8 cellular contexts compared by ENCODE assay signal in the genomic region with DNA sequence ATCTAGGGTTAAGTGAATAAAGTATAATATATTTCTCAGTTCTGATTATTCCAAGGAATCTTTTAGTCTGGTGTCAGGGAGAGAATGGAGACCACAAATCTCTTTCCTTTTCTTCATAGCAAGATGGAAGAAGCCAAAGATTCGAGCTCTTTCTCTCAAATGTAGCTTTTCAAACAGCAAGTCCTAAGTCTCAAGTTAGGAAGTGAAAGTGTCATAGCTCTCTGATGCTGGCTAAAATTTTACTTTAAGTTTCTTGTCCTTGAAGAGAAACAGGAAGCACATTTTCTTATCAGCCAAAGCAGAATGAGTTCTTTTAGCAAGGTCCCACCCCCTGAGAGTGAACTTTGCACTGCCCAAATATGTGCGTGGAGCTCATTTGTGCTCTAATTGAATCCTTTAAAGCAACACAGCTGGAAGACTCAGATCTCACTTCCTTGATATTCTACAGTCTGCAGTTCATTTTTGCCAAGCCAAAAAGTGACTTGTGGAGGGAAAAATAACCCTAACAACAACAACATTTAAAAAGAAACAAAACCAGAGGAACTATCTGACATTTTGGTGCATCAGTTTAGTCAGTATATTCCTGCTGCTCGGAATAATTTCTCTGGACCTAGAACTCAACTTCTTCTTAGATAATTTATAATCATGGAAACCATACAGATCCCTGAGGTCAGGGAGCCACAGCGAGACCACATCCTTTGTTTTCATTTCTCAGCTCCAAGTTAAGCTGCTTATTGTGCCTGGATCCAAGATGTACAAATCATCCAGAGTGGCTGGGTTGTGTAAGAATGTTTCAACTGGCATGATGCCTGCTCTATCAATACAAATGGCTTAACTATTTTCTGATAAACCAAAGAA.
DNase-seq lines count a peak whose midpoint lies in the region; ATAC-seq and TF ChIP-seq lines count a peak whose summit lies in the region.

No MANE protein-coding gene starts in this region.

- no peaks in the 10 kb centered on the region for H3K36me3 ChIP-seq in CD4-positive, CD25-positive, alpha-beta regulatory T cell (ENCODE audit: control insufficient read depth, insufficient read depth, low read length)
- no peaks in the 10 kb centered on the region for H3K36me3 ChIP-seq in rectal smooth muscle tissue (ENCODE audit: control insufficient read depth, insufficient read depth, low read length)

- CTCF ChIA-PET in activated CD4-positive, alpha-beta memory T cell treated with anti-CD3 and anti-CD28 coated beads, Interleukin-2, amount 10 ng/mL, durations not matched to agents 7 days and 5 days (lab: Charles Lee) = interaction anchor here (0.6 kb wide), 1 partner anchor 39 kb away, joined by 3 read pairs; no protein-coding TSS in a partner anchor

- intact Hi-C loops in activated T-helper 1 cell treated with anti-CD3 and anti-CD28 coated beads, Interleukin-12 subunit alpha, Interleukin-12 subunit beta, Interleukin-2, Interleukin-4 antibody, amounts not matched to agents 30 ng/mL and 10 ng/mL and 1 ng/mL, durations not matched to agents 14 hours and 24 hours and 36 hours (cut with micrococcal nuclease) = no loop called here

- H3K27ac Mint-ChIP-seq in CD4-positive, CD25-positive, alpha-beta regulatory T cell = peak overlapping the region; percentile 26 to 92 (median 57)
- no peak overlapping the region for H3K27ac Mint-ChIP-seq in T-helper 17 cell
- no peak overlapping the region for H3K27ac Mint-ChIP-seq in activated CD4-positive, alpha-beta memory T cell treated with anti-CD3 and anti-CD28 coated beads, Interleukin-2, amount 10 ng/mL, durations not matched to agents 7 days and 5 days
- H3K27ac Mint-ChIP-seq in activated T-helper 1 cell treated with anti-CD3 and anti-CD28 coated beads, Interleukin-12 subunit alpha, Interleukin-12 subunit beta, Interleukin-2, Interleukin-4 antibody, amounts not matched to agents 30 ng/mL and 10 ng/mL and 1 ng/mL, durations not matched to agents 14 hours and 24 hours and 36 hours = no peak overlapping the region

- H3K9me3 ChIP-seq in CD4-positive, CD25-positive, alpha-beta regulatory T cell (ENCODE audit: control insufficient read depth in 2 of 2, low read length in 2 of 2) = no peaks in the 10 kb centered on the region
- H3K9me3 ChIP-seq in T-helper 17 cell (ENCODE audit: control insufficient read depth, low read length, poor library complexity, severe bottlenecking) = no peaks in the 10 kb centered on the region

- H3K36me3 Mint-ChIP-seq in CD4-positive, CD25-positive, alpha-beta regulatory T cell = no peaks in the 10 kb centered on the region
- H3K36me3 Mint-ChIP-seq in T-helper 17 cell (ENCODE audit: low read depth) = no peaks in the 10 kb centered on the region
- H3K36me3 Mint-ChIP-seq in activated CD4-positive, alpha-beta memory T cell treated with anti-CD3 and anti-CD28 coated beads, Interleukin-2, amount 10 ng/mL, durations not matched to agents 7 days and 5 days (ENCODE audit: low read depth) = no peaks in the 10 kb centered on the region
- no peaks in the 10 kb centered on the region for H3K36me3 Mint-ChIP-seq in activated T-helper 1 cell treated with anti-CD3 and anti-CD28 coated beads, Interleukin-12 subunit alpha, Interleukin-12 subunit beta, Interleukin-2, Interleukin-4 antibody, amounts not matched to agents 30 ng/mL and 10 ng/mL and 1 ng/mL, durations not matched to agents 14 hours and 24 hours and 36 hours (ENCODE audit: low read depth)

- DNase-seq in CD4-positive, CD25-positive, alpha-beta regulatory T cell = peak in 2 of 3 donors; percentile 4 to 63
- DNase-seq in T-helper 17 cell = no peak
- DNase-seq in foreskin fibroblast = peak; percentile 89 to 93
- DNase-seq in activated CD4-positive, alpha-beta memory T cell treated with anti-CD3 and anti-CD28 coated beads, Interleukin-2, amount 10 ng/mL, durations not matched to agents 7 days and 5 days = no peak
- DNase-seq in activated T-helper 1 cell treated with anti-CD3 and anti-CD28 coated beads, Interleukin-12 subunit alpha, Interleukin-12 subunit beta, Interleukin-2, Interleukin-4 antibody, amounts not matched to agents 30 ng/mL and 10 ng/mL and 1 ng/mL, durations not matched to agents 14 hours and 24 hours and 36 hours (ENCODE audit: low spot score) = no peak

- H3K27me3 ChIP-seq in CD4-positive, CD25-positive, alpha-beta regulatory T cell (ENCODE audit: control insufficient read depth, insufficient read depth, low read length) = peaks cover 3% of the 10 kb centered on the region
- H3K27me3 ChIP-seq in rectal smooth muscle tissue (ENCODE audit: control insufficient read depth, insufficient read depth, low read length) = no peaks in the 10 kb centered on the region

- no peak overlapping the region for H3K27ac ChIP-seq in CD4-positive, CD25-positive, alpha-beta regulatory T cell (ENCODE audit: insufficient read depth, low read length, poor library complexity, severe bottlenecking)
- H3K27ac ChIP-seq in rectal smooth muscle tissue (ENCODE audit: low read depth, low read length) = peak overlapping the region; percentile 58

- POLR2A ChIA-PET in activated CD4-positive, alpha-beta memory T cell treated with anti-CD3 and anti-CD28 coated beads, Interleukin-2, amount 10 ng/mL, durations not matched to agents 7 days and 5 days (lab: Charles Lee) = no interaction called here

- no peak overlapping the region for H3K4me3 ChIP-seq in CD4-positive, CD25-positive, alpha-beta regulatory T cell (ENCODE audit: low read depth, low read length)
- H3K4me3 ChIP-seq in foreskin fibroblast (ENCODE audit: low read depth in 1 of 2, low read length in 2 of 2) = peak overlapping the region; percentile 28 to 32
- peak overlapping the region; percentile 2 for H3K4me3 ChIP-seq in rectal smooth muscle tissue (ENCODE audit: low read length)

- peaks cover 0 to 19% (median 5%) of the 10 kb centered on the region in 4 donors for H3K4me1 Mint-ChIP-seq in CD4-positive, CD25-positive, alpha-beta regulatory T cell
- no peaks in the 10 kb centered on the region for H3K4me1 Mint-ChIP-seq in T-helper 17 cell
- peaks cover 5% of the 10 kb centered on the region for H3K4me1 Mint-ChIP-seq in activated CD4-positive, alpha-beta memory T cell treated with anti-CD3 and anti-CD28 coated beads, Interleukin-2, amount 10 ng/mL, durations not matched to agents 7 days and 5 days
- H3K4me1 Mint-ChIP-seq in activated T-helper 1 cell treated with anti-CD3 and anti-CD28 coated beads, Interleukin-12 subunit alpha, Interleukin-12 subunit beta, Interleukin-2, Interleukin-4 antibody, amounts not matched to agents 30 ng/mL and 10 ng/mL and 1 ng/mL, durations not matched to agents 14 hours and 24 hours and 36 hours (ENCODE audit: low read depth) = peaks cover 9% of the 10 kb centered on the region

- ATAC-seq in CD4-positive, CD25-positive, alpha-beta regulatory T cell (ENCODE audit: low read depth in 2 of 2) = peak in 1 of 2 donors; percentile 40
- peak; percentile 99 for ATAC-seq in GM19372 (IDR thresholded peaks at IDR 0.05; ENCODE audit: low read depth, unreplicated experiment)
- peak; percentile 100 for ATAC-seq in HG03354 (IDR thresholded peaks at IDR 0.05; ENCODE audit: poor library complexity, severe bottlenecking, unreplicated experiment)
- ATAC-seq in T-helper 17 cell = peak; percentile 53

- H3K9ac ChIP-seq in rectal smooth muscle tissue (ENCODE audit: low read length) = no peak overlapping the region

- peaks cover 0 to 2% (median 0%) of the 10 kb centered on the region in 7 donors for H3K9me3 Mint-ChIP-seq in CD4-positive, CD25-positive, alpha-beta regulatory T cell
- no peaks in the 10 kb centered on the region for H3K9me3 Mint-ChIP-seq in activated CD4-positive, alpha-beta memory T cell treated with anti-CD3 and anti-CD28 coated beads, Interleukin-2, amount 10 ng/mL, durations not matched to agents 7 days and 5 days
- no peaks in the 10 kb centered on the region for H3K9me3 Mint-ChIP-seq in activated T-helper 1 cell treated with anti-CD3 and anti-CD28 coated beads, Interleukin-12 subunit alpha, Interleukin-12 subunit beta, Interleukin-2, Interleukin-4 antibody, amounts not matched to agents 30 ng/mL and 10 ng/mL and 1 ng/mL, durations not matched to agents 14 hours and 24 hours and 36 hours

- H3K27me3 Mint-ChIP-seq in CD4-positive, CD25-positive, alpha-beta regulatory T cell = peaks cover 6% of the 10 kb centered on the region
- peaks cover 8% of the 10 kb centered on the region for H3K27me3 Mint-ChIP-seq in T-helper 17 cell
- peaks cover 3% of the 10 kb centered on the region for H3K27me3 Mint-ChIP-seq in activated CD4-positive, alpha-beta memory T cell treated with anti-CD3 and anti-CD28 coated beads, Interleukin-2, amount 10 ng/mL, durations not matched to agents 7 days and 5 days
- peaks cover 6% of the 10 kb centered on the region for H3K27me3 Mint-ChIP-seq in activated T-helper 1 cell treated with anti-CD3 and anti-CD28 coated beads, Interleukin-12 subunit alpha, Interleukin-12 subunit beta, Interleukin-2, Interleukin-4 antibody, amounts not matched to agents 30 ng/mL and 10 ng/mL and 1 ng/mL, durations not matched to agents 14 hours and 24 hours and 36 hours (ENCODE audit: insufficient read depth)

- no peak for TF ChIP-seq CTCF in foreskin fibroblast (IDR thresholded peaks at IDR 0.05; ENCODE audit: low read depth, low read length)

- no peaks in the 10 kb centered on the region for H3K4me1 ChIP-seq in CD4-positive, CD25-positive, alpha-beta regulatory T cell (ENCODE audit: control insufficient read depth, insufficient read depth, low read length, poor library complexity, severe bottlenecking)
- no peaks in the 10 kb centered on the region for H3K4me1 ChIP-seq in rectal smooth muscle tissue (ENCODE audit: control insufficient read depth, insufficient read depth, low read length)

- peak overlapping the region in 1 of 4 donors; percentile 22 for H3K4me3 Mint-ChIP-seq in CD4-positive, CD25-positive, alpha-beta regulatory T cell
- no peak overlapping the region for H3K4me3 Mint-ChIP-seq in T-helper 17 cell
- no peak overlapping the region for H3K4me3 Mint-ChIP-seq in activated CD4-positive, alpha-beta memory T cell treated with anti-CD3 and anti-CD28 coated beads, Interleukin-2, amount 10 ng/mL, durations not matched to agents 7 days and 5 days
- no peak overlapping the region for H3K4me3 Mint-ChIP-seq in activated T-helper 1 cell treated with anti-CD3 and anti-CD28 coated beads, Interleukin-12 subunit alpha, Interleukin-12 subunit beta, Interleukin-2, Interleukin-4 antibody, amounts not matched to agents 30 ng/mL and 10 ng/mL and 1 ng/mL, durations not matched to agents 14 hours and 24 hours and 36 hours

Comparison
In these comparisons a context has a peak if more than half of its experiments do, and no peak if none do; other contexts are left out.
1. DNase-seq: peak in CD4-positive, CD25-positive, alpha-beta regulatory T cell (2 of 3) and foreskin fibroblast (2 of 2); none in T-helper 17 cell (0 of 3), activated CD4-positive, alpha-beta memory T cell treated with anti-CD3 and anti-CD28 coated beads, Interleukin-2, amount 10 ng/mL, durations not matched to agents 7 days and 5 days (single experiment) and activated T-helper 1 cell treated with anti-CD3 and anti-CD28 coated beads, Interleukin-12 subunit alpha, Interleukin-12 subunit beta, Interleukin-2, Interleukin-4 antibody, amounts not matched to agents 30 ng/mL and 10 ng/mL and 1 ng/mL, durations not matched to agents 14 hours and 24 hours and 36 hours (single experiment).
2. H3K27ac Mint-ChIP-seq: peak in CD4-positive, CD25-positive, alpha-beta regulatory T cell (3 of 3); none in T-helper 17 cell (single experiment), activated CD4-positive, alpha-beta memory T cell treated with anti-CD3 and anti-CD28 coated beads, Interleukin-2, amount 10 ng/mL, durations not matched to agents 7 days and 5 days (single experiment) and activated T-helper 1 cell treated with anti-CD3 and anti-CD28 coated beads, Interleukin-12 subunit alpha, Interleukin-12 subunit beta, Interleukin-2, Interleukin-4 antibody, amounts not matched to agents 30 ng/mL and 10 ng/mL and 1 ng/mL, durations not matched to agents 14 hours and 24 hours and 36 hours (single experiment).